In genomic region chr16:61105544-61105943, GRCh38 we compare ENCODE assay signal across 8 cellular contexts.
"Had no signal": no experiment of that assay in that cellular context is flagged by ENCODE, and none has a peak within 500 bp of the region (broad histone marks: within the 10 kb centered on the region; RNA-seq: fewer than 3 reads in every experiment).

No MANE protein-coding gene starts in this region.

- ATAC-seq: HCT116, HepG2 had no signal

- H3K9ac ChIP-seq: GM23248 had no signal

- H3K4me3 ChIP-seq: GM23248, HAP-1 had no signal

- H3K27ac ChIP-seq: GM23248, HL-60 had no signal

- DNase-seq: GM23248, GOT3, H7, HFFc6 had no signal

- H3K36me3 ChIP-seq: HAP-1 had no signal

- H3K9me3 ChIP-seq: HAP-1 had no signal

- FAIRE-seq: HepG2 had no signal

- H2AFZ ChIP-seq: GM23248 had no signal

- H3K4me1 ChIP-seq: HAP-1 had no signal
